In genomic region chr14:104754213-104754851, GRCh38 we compare ENCODE assay signal across 9 cellular contexts. TPM values are rescaled to one million over a fixed set of nuclear protein-coding genes. Genes with fewer than 3 reads are reported as not detected.
A peak's percentile ranks its signal among the peaks of the same experiment; 100 is the strongest.
DNase-seq lines count a peak whose midpoint lies in the region; ATAC-seq and TF ChIP-seq lines count a peak whose summit lies in the region.
"Had no signal": no experiment of that assay in that cellular context is flagged by ENCODE, and none has a peak within 500 bp of the region (broad histone marks: within the 10 kb centered on the region; RNA-seq: fewer than 3 reads in every experiment).

No MANE protein-coding gene starts in this region.

- H3K27ac ChIP-seq in CD4-positive, alpha-beta T cell (ENCODE audit: low read depth, low read length): no peak overlapping the region
- H3K27ac ChIP-seq in OCI-LY3 (ENCODE audit: low read length) (no peak overlapping the region), endodermal cell (ENCODE audit: low read depth, low read length) (no peak overlapping the region)

- no peak for DNase-seq in CD4-positive, alpha-beta T cell
- DNase-seq in endodermal cell (no peak), HuH-7 (ENCODE audit: low spot score) (no peak), DMS 273 (lab: John Stamatoyannopoulos, UW; ENCODE audit: unreplicated experiment) (no peak), OCI-M2 (lab: John Stamatoyannopoulos, UW; ENCODE audit: unreplicated experiment) (no peak), medulla oblongata (ENCODE audit: extremely low spot score) (no peak)
- DNase-seq: MV-4-11 had no signal

- no peak for ATAC-seq in CD4-positive, alpha-beta T cell (ENCODE audit: poor library complexity)

- H3K4me3 ChIP-seq in OCI-LY3 (ENCODE audit: low read length): peak overlapping the region; percentile 88
- peak overlapping the region; percentile 89 for H3K4me3 ChIP-seq in endodermal cell (ENCODE audit: low read length)
- peak overlapping the region; percentile 86 for H3K4me3 ChIP-seq in neuron (ENCODE audit: low read length)

- H3K9ac ChIP-seq in OCI-LY3 (ENCODE audit: low read length): peak overlapping the region; percentile 78
- H3K9ac ChIP-seq in endodermal cell (ENCODE audit: extremely low read depth, low read length, poor library complexity, severe bottlenecking): peak overlapping the region; percentile 93

- H3K9me3 Mint-ChIP-seq in CD4-positive, alpha-beta T cell: no peaks in the 10 kb centered on the region
- H3K9me3 Mint-ChIP-seq in endodermal cell: peaks cover 22% of the 10 kb centered on the region

- peaks cover 45% of the 10 kb centered on the region for H3K79me2 ChIP-seq in OCI-LY3 (ENCODE audit: low read length)

- H3K36me3 Mint-ChIP-seq in CD4-positive, alpha-beta T cell (ENCODE audit: low read depth): peaks cover 62% of the 10 kb centered on the region
- peaks cover 31% of the 10 kb centered on the region for H3K36me3 Mint-ChIP-seq in endodermal cell (ENCODE audit: low read depth)

- CTCF ChIA-PET in CD4-positive, alpha-beta T cell (lab: Charles Lee): interaction anchor here (0.7 kb wide), 1 partner anchor 14 kb away, joined by 4 read pairs; no protein-coding TSS in a partner anchor

- peak overlapping the region; percentile 96 for H3K4me3 Mint-ChIP-seq in CD4-positive, alpha-beta T cell
- H3K4me3 Mint-ChIP-seq in endodermal cell: peak overlapping the region; percentile 80

- no peaks in the 10 kb centered on the region; the same call in 1 of the 2 replicates for H4K20me1 ChIP-seq in OCI-LY3 (ENCODE audit: insufficient read depth, low read length)

- H3K4me1 ChIP-seq in OCI-LY3 (ENCODE audit: low read length) (peaks cover 19% of the 10 kb centered on the region), endodermal cell (ENCODE audit: control insufficient read depth, insufficient read depth, low read length) (no peaks in the 10 kb centered on the region), neuron (ENCODE audit: insufficient read depth, low read length) (peaks cover 21% of the 10 kb centered on the region)

- H3K27me3 ChIP-seq in CD4-positive, alpha-beta T cell (ENCODE audit: control insufficient read depth, insufficient read depth, low read length): no peaks in the 10 kb centered on the region
- H3K27me3 ChIP-seq in OCI-LY3 (ENCODE audit: low read depth, low read length): no peaks in the 10 kb centered on the region
- no peaks in the 10 kb centered on the region for H3K27me3 ChIP-seq in endodermal cell (ENCODE audit: control insufficient read depth, insufficient read depth, low read length, poor library complexity, severe bottlenecking)
- H3K27me3 ChIP-seq in neuron (ENCODE audit: insufficient read depth, low read length): no peaks in the 10 kb centered on the region

- peak overlapping the region; percentile 97 for H3K27ac Mint-ChIP-seq in CD4-positive, alpha-beta T cell
- H3K27ac Mint-ChIP-seq in endodermal cell: peak overlapping the region; percentile 87

- peak overlapping the region; percentile 95 for H3K4me2 ChIP-seq in OCI-LY3 (ENCODE audit: low read length)

- H2AFZ ChIP-seq in OCI-LY3 (ENCODE audit: low read depth, low read length) (no peak overlapping the region), neuron (ENCODE audit: low read depth, low read length) (no peak overlapping the region)

- no peak for TF ChIP-seq CTCF in CD4-positive, alpha-beta T cell (IDR thresholded peaks at IDR 0.05)
- TF ChIP-seq CTCF in OCI-LY3 (IDR thresholded peaks at IDR 0.05; ENCODE audit: low read depth, low read length) (no peak), endodermal cell (conservative IDR thresholded peaks at IDR 0.05) (no peak)

- POLR2A ChIA-PET in CD4-positive, alpha-beta T cell (lab: Charles Lee): interaction anchor here (0.6 to 2.6 kb wide), 4 partner anchors 9 to 72 kb away, joined by 3 to 30 read pairs (median 14); partner anchors contain the start of gene ZBTB42

- peaks cover 37% of the 10 kb centered on the region for H3K4me1 Mint-ChIP-seq in CD4-positive, alpha-beta T cell (ENCODE audit: low read depth)
- peaks cover 8% of the 10 kb centered on the region for H3K4me1 Mint-ChIP-seq in endodermal cell

- intact Hi-C loops in CD4-positive, alpha-beta T cell (cut with DNase I, micrococcal nuclease): loop anchor here (5.0 to 10.0 kb wide), 4 partner anchors 73 to 1040 kb away; partner anchors contain the start of genes CDCA4 (in 1 of the 2), XRCC3 (in 1 of the 2) and ZFYVE21 (in 1 of the 2)

- no peaks in the 10 kb centered on the region for H3K9me3 ChIP-seq in CD4-positive, alpha-beta T cell (ENCODE audit: control insufficient read depth, low read length)
- no peaks in the 10 kb centered on the region for H3K9me3 ChIP-seq in OCI-LY3 (ENCODE audit: insufficient read depth, low read length)
- H3K9me3 ChIP-seq in endodermal cell (ENCODE audit: control insufficient read depth, low read length): peaks cover 7% of the 10 kb centered on the region
- peaks cover 6% of the 10 kb centered on the region for H3K9me3 ChIP-seq in neuron (ENCODE audit: low read length)

- H3K36me3 ChIP-seq in OCI-LY3 (replicated peaks; ENCODE audit: low read depth, low read length) (peaks cover 19% of the 10 kb centered on the region), endodermal cell (ENCODE audit: control insufficient read depth, insufficient read depth, low read length) (peaks cover 39% of the 10 kb centered on the region), neuron (ENCODE audit: insufficient read depth, low read length) (peaks cover 45% of the 10 kb centered on the region)

- 84 to 90% methylated on average over 13 of the region's 13 CpGs for WGBS in endodermal cell (ENCODE audit: insufficient coverage in 1 of 2, insufficient read length in 1 of 2), 2 experiments

- no peaks in the 10 kb centered on the region for H3K27me3 Mint-ChIP-seq in CD4-positive, alpha-beta T cell
- H3K27me3 Mint-ChIP-seq in endodermal cell (ENCODE audit: insufficient read depth): peaks cover 3% of the 10 kb centered on the region

RNA-seq across cellular contexts. Expression of gene SIVA1, which starts 1.4 kb away (rescaled TPM):
- 100 to 1,000 TPM; 111 to 124 TPM for total RNA-seq in CD4-positive, alpha-beta T cell
- 10 to 100 TPM; 82.5 to 87.3 TPM for total RNA-seq in endodermal cell
- polyA plus RNA-seq in endodermal cell (2013, experiment 1 of 2): 89.7 TPM
- polyA plus RNA-seq in endodermal cell (2013, experiment 2 of 2): 92.2 TPM

RNA-seq across cellular contexts. Expression of gene ADSS1, which starts 30.3 kb away (rescaled TPM):
- 1 to 10 TPM; 2.0 to 2.7 TPM for total RNA-seq in CD4-positive, alpha-beta T cell
- 10 to 100 TPM; 15.8 to 31.0 TPM for total RNA-seq in endodermal cell
- polyA plus RNA-seq in endodermal cell (2013, experiment 1 of 2): 16.1 TPM
- polyA plus RNA-seq in endodermal cell (2013, experiment 2 of 2): 14.1 TPM

RNA-seq across cellular contexts. Expression of gene AKT1, which starts 41.2 kb away (rescaled TPM):
- total RNA-seq in CD4-positive, alpha-beta T cell: 10 to 100 TPM; 58.8 to 66.5 TPM
- 100 to 1,000 TPM; 133 to 152 TPM for total RNA-seq in endodermal cell
- 103 TPM for polyA plus RNA-seq in endodermal cell (2013, experiment 1 of 2)
- 95.5 TPM for polyA plus RNA-seq in endodermal cell (2013, experiment 2 of 2)

RNA-seq across cellular contexts. Expression of gene ZBTB42, which starts 46.6 kb away (rescaled TPM):
- 1 to 10 TPM; 2.9 to 3.0 TPM for total RNA-seq in CD4-positive, alpha-beta T cell
- 1 to 10 TPM; 7.7 to 8.4 TPM for total RNA-seq in endodermal cell
- 2.4 TPM for polyA plus RNA-seq in endodermal cell (2013, experiment 1 of 2)
- 2.6 TPM for polyA plus RNA-seq in endodermal cell (2013, experiment 2 of 2)

Comparison
In these comparisons a context has a peak if more than half of its experiments do, and no peak if none do; other contexts are left out.
1. RNA of gene ADSS1, which starts 30.3 kb away (total RNA-seq): 15.8 to 31.0 TPM in endodermal cell; 2.0 to 2.7 TPM in CD4-positive, alpha-beta T cell; every median in the first group is over 4 times any median in the second.
2. Peak in every context shown above with its lines, with median percentiles within 50 percentile points of each other: H3K4me3 ChIP-seq.